15 cellular contexts compared by ENCODE assay signal in the genomic region with DNA sequence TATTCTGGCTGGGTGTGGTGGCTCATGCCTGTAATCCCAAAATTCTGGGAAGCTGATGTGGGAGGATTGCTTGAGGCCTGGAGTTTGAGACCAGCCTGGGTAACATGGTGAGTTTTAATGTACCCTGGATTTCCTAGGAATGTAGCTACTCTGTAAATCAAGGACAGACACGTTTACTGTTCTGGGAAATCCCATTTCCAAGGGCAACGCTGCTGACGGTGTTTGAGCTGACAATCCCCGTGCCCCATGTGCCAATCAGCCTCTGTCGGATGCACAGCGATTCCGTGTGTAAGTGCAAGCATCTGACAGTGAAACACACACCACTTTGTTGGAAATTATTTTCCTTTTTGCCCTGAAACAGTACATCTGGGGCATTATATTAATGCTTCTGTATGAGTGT. TPM values are rescaled to one million over a fixed set of nuclear protein-coding genes. Genes with fewer than 3 reads are reported as not detected.
DNase-seq lines count a peak whose midpoint lies in the region; ATAC-seq and TF ChIP-seq lines count a peak whose summit lies in the region.
"Had no signal": no experiment of that assay in that cellular context is flagged by ENCODE, and none has a peak within 500 bp of the region (broad histone marks: within the 10 kb centered on the region; RNA-seq: fewer than 3 reads in every experiment).

No MANE protein-coding gene starts in this region.

- H3K27ac ChIP-seq in KMS-11 (no peak overlapping the region), mammary epithelial cell (ENCODE audit: insufficient read depth, low read depth, low read length) (peak overlapping the region; percentile 32), skin epidermis (peak overlapping the region in 12 of 21 experiments; percentile 6 to 62 (median 47))
- H3K27ac ChIP-seq: coronary artery, testis had no signal

- dilution Hi-C loops in mammary epithelial cell (cut with HindIII; ENCODE audit: low sequenced_read_pairs) = loop anchor here (5.0 to 10.0 kb wide), 3 partner anchors 46 to 127 kb away; no protein-coding TSS in a partner anchor

- H4K20me1 ChIP-seq in KMS-11 (ENCODE audit: insufficient read depth) (no peaks in the 10 kb centered on the region), mammary epithelial cell (ENCODE audit: insufficient read depth, low read length) (no peaks in the 10 kb centered on the region)

- no peaks in the 10 kb centered on the region for H3K79me2 ChIP-seq in KMS-11 (ENCODE audit: insufficient read depth, low read depth)
- no peaks in the 10 kb centered on the region for H3K79me2 ChIP-seq in mammary epithelial cell (ENCODE audit: insufficient read depth, low read length)

- no TSS peak for BruUV-seq in mammary epithelial cell (replicated peaks; lab: Mats Ljungman, UMichigan)

- H3K27me3 ChIP-seq in KMS-11 (ENCODE audit: insufficient read depth, low read depth) (no peaks in the 10 kb centered on the region), mammary epithelial cell (ENCODE audit: insufficient read depth, low read length) (no peaks in the 10 kb centered on the region)
- H3K27me3 ChIP-seq: testis had no signal

- H3K4me1 ChIP-seq in KMS-11 (ENCODE audit: low read depth, poor library complexity, severe bottlenecking) (peaks cover 30% of the 10 kb centered on the region), mammary epithelial cell (ENCODE audit: insufficient read depth, low read length) (peaks cover 30% of the 10 kb centered on the region)

- H3K9ac ChIP-seq in KMS-11 (no peak overlapping the region), mammary epithelial cell (ENCODE audit: insufficient read depth, low read length) (no peak overlapping the region)

- intact Hi-C loops in mammary epithelial cell (cut with micrococcal nuclease) = loop anchor here (2.0 kb wide), 1 partner anchor 15 kb away; a partner anchor contains a TSS

- H3K36me3 ChIP-seq in KMS-11 (ENCODE audit: insufficient read depth) (0 out of 2 replicates have a peak, but pooled peaks cover 5% of the 10 kb centered on the region), mammary epithelial cell (ENCODE audit: insufficient read depth, low read length) (peaks cover 12% of the 10 kb centered on the region)

- 36% methylated on average over 7 of the region's 7 CpGs for WGBS in mammary epithelial cell (ENCODE audit: low coverage, missing lambda C conversion rate)

- H3K9me3 ChIP-seq in mammary epithelial cell (replicated peaks; ENCODE audit: insufficient read depth, low read length) = no peaks in the 10 kb centered on the region
- H3K9me3 ChIP-seq: testis had no signal

- CTCF ChIA-PET in mammary epithelial cell (lab: Charles Lee; ENCODE audit: low non-redundant PET) = no interaction called here

- H2AFZ ChIP-seq in KMS-11 (ENCODE audit: low read depth) (no peak overlapping the region), mammary epithelial cell (ENCODE audit: low read depth, low read length) (no peak overlapping the region)

- H3K4me2 ChIP-seq in KMS-11 (peak overlapping the region; percentile 26; the same call in 1 of the 2 replicates), mammary epithelial cell (ENCODE audit: insufficient read depth, low read depth, low read length) (peak overlapping the region; percentile 24)

- ATAC-seq in GM19467 (IDR thresholded peaks at IDR 0.05; ENCODE audit: unreplicated experiment) (no peak), GM21737 (IDR thresholded peaks at IDR 0.05; ENCODE audit: unreplicated experiment) (no peak)
- ATAC-seq: K562, natural killer cell had no signal

- TF ChIP-seq CTCF in KMS-11 (conservative IDR thresholded peaks at IDR 0.05; ENCODE audit: low read depth, low read length) (no peak), mammary epithelial cell (conservative IDR thresholded peaks at IDR 0.05 in 1 of 2, IDR thresholded peaks at IDR 0.05 in 1 of 2; ENCODE audit: extremely low read depth in 1 of 2, insufficient read depth in 1 of 2, low read depth in 1 of 2, low read length in 2 of 2) (no peak)

- no peak for DNase-seq in mammary epithelial cell
- DNase-seq: activated CD4-positive, alpha-beta T cell treated with anti-CD3 and anti-CD28 coated beads, Interleukin-2, amount 50 U/mL, for 1 hour; activated T-cell treated with anti-CD3 and anti-CD28 coated beads, Interleukin-2, amount 50 U/mL, for 48 hours; anterior cingulate cortex; DMS79 treated with DMSO at 0.1 percent for 48 hours; natural killer cell; NCI-H1105; testis had no signal

- in situ Hi-C loops in mammary epithelial cell (cut with MboI; ENCODE audit: low sequenced_read_pairs in 2 of 2) = no loop called here

- H3K4me3 ChIP-seq in KMS-11 (IDR thresholded peaks at IDR 0.05; ENCODE audit: insufficient read depth, low read depth, low read length) = no peak overlapping the region
- H3K4me3 ChIP-seq in mammary epithelial cell (replicated peaks in 1 of 3; ENCODE audit: insufficient read depth in 1 of 3, low read depth in 2 of 3, low read length in 3 of 3) = no peak overlapping the region
- H3K4me3 ChIP-seq in skin epidermis = no peak overlapping the region
- H3K4me3 ChIP-seq: coronary artery, K562, testis had no signal

RNA-seq across cellular contexts. Expression of a gene that starts 8.1 kb away (rescaled TPM):
- under 1 TPM; 0.31 to 0.33 TPM for total RNA-seq in mammary epithelial cell
- polyA plus RNA-seq in mammary epithelial cell = 0.08 TPM
- not detected for polyA minus RNA-seq in mammary epithelial cell
- total RNA-seq: natural killer cell had no signal
- polyA plus RNA-seq: CD14-positive monocyte had no signal

RNA-seq across cellular contexts. Expression of a gene that starts 14.4 kb away (rescaled TPM):
- total RNA-seq in mammary epithelial cell = 10 to 100 TPM; 49.8 to 71.8 TPM
- 60.8 TPM for polyA plus RNA-seq in mammary epithelial cell
- polyA minus RNA-seq in mammary epithelial cell = 42.6 TPM

RNA-seq across cellular contexts. Expression of a gene that starts 16.8 kb away (rescaled TPM):
- total RNA-seq in mammary epithelial cell = 10 to 100 TPM; 21.0 to 28.0 TPM
- polyA plus RNA-seq in mammary epithelial cell = 17.0 TPM
- polyA minus RNA-seq in mammary epithelial cell = 5.2 TPM

RNA-seq across cellular contexts. Expression of a gene that starts 27.7 kb away (rescaled TPM):
- total RNA-seq in mammary epithelial cell = 10 to 100 TPM in 1 of 2 donors, 1 to 10 TPM in 1; 9.7 to 24.1 TPM
- 14.9 TPM for polyA plus RNA-seq in mammary epithelial cell
- not detected for polyA minus RNA-seq in mammary epithelial cell

RNA-seq across cellular contexts. Expression of a gene that starts 59.0 kb away (rescaled TPM):
- 100 to 1,000 TPM in 1 of 2 donors, 10 to 100 TPM in 1; 99.0 to 144 TPM for total RNA-seq in mammary epithelial cell
- polyA plus RNA-seq in mammary epithelial cell = 63.1 TPM
- 184 TPM for polyA minus RNA-seq in mammary epithelial cell
